Comparison of ENCODE assay signal across 10 cellular contexts in genomic region chr1:85607126-85607912, GRCh38. TPM values are rescaled to one million over a fixed set of nuclear protein-coding genes. Genes with fewer than 3 reads are reported as not detected.
DNase-seq lines count a peak whose midpoint lies in the region; ATAC-seq and TF ChIP-seq lines count a peak whose summit lies in the region.
"Had no signal": no experiment of that assay in that cellular context is flagged by ENCODE, and none has a peak within 500 bp of the region (broad histone marks: within the 10 kb centered on the region; RNA-seq: fewer than 3 reads in every experiment).

No MANE protein-coding gene starts in this region.

- TF ChIP-seq EP300 in stomach (IDR thresholded peaks at IDR 0.05), result no peak

- DNase-seq in WTC11 (ENCODE audit: low spot score) (peak; percentile 90), hepatocyte (ENCODE audit: low spot score) (peak; percentile 81), smooth muscle cell (lab: John Stamatoyannopoulos, UW; ENCODE audit: unreplicated experiment) (no peak), NCI-H526 (lab: John Stamatoyannopoulos, UW) (no peak), stomach (no peak)
- no peak for DNase-seq in activated T-cell treated with anti-CD3 and anti-CD28 coated beads, Interleukin-2, amount 50 U/mL, for 48 hours
- DNase-seq: activated CD8-positive, alpha-beta memory T cell treated with anti-CD3 and anti-CD28 coated beads for 24 hours; stimulated activated CD4-positive, alpha-beta T cell treated with anti-CD3 and anti-CD28 coated beads, Interleukin-2, amount 100 ng/mL, for 48 hours had no signal

- H3K27ac ChIP-seq in HEK293 (ENCODE audit: extremely low read depth, low read depth, low read length), result no peak overlapping the region
- H3K27ac ChIP-seq in hepatocyte, result peak overlapping the region; percentile 93
- H3K27ac ChIP-seq in smooth muscle cell (ENCODE audit: low read depth), result peak overlapping the region; percentile 82
- H3K27ac ChIP-seq in stomach, result no peak overlapping the region

- TF ChIP-seq CTCF in HEK293 (tag by site-specific recombination; IDR thresholded peaks at IDR 0.05), result no peak
- no peak for TF ChIP-seq CTCF in WTC11 (IDR thresholded peaks at IDR 0.05)
- TF ChIP-seq CTCF in hepatocyte (IDR thresholded peaks at IDR 0.05; ENCODE audit: poor library complexity), result no peak
- no peak for TF ChIP-seq CTCF in smooth muscle cell (IDR thresholded peaks at IDR 0.05; ENCODE audit: borderline replicate concordance, insufficient read depth, poor library complexity, severe bottlenecking)
- TF ChIP-seq CTCF in stomach (IDR thresholded peaks at IDR 0.05), result no peak

- no peaks in the 10 kb centered on the region for H4K20me1 ChIP-seq in hepatocyte (ENCODE audit: insufficient read depth, poor library complexity, severe bottlenecking)
- no peaks in the 10 kb centered on the region for H4K20me1 ChIP-seq in smooth muscle cell (ENCODE audit: low read depth)

- H3K4me1 ChIP-seq in HEK293 (ENCODE audit: control insufficient read depth, insufficient read depth, low read length) (no peaks in the 10 kb centered on the region), hepatocyte (ENCODE audit: insufficient read depth) (peaks cover 35% of the 10 kb centered on the region), smooth muscle cell (ENCODE audit: low read depth) (peaks cover 22% of the 10 kb centered on the region), stomach (peaks cover 0 to 14% (median 10%) of the 10 kb centered on the region in 4 donors)

- H3K9me3 ChIP-seq in HEK293 (ENCODE audit: control insufficient read depth, insufficient read depth, low read depth, low read length) (no peaks in the 10 kb centered on the region), hepatocyte (ENCODE audit: low read depth) (no peaks in the 10 kb centered on the region), smooth muscle cell (replicated peaks; ENCODE audit: low read depth) (no peaks in the 10 kb centered on the region), stomach (no peaks in the 10 kb centered on the region)

- ATAC-seq in WTC11 (peak; percentile 91), HG03196 (IDR thresholded peaks at IDR 0.05; ENCODE audit: unreplicated experiment) (no peak)

- intact Hi-C loops in stomach (cut with DNase I; ENCODE audit: low total_unique reads), result no loop called here

- CTCF ChIA-PET in HEK293 (lab: Yijun Ruan, JAX), result interaction anchor here (0.6 to 5.4 kb wide), 7 partner anchors 19 to 299 kb away, joined by 3 to 39 read pairs (median 4); partner anchors contain the start of gene CCN1
- CTCF ChIA-PET in WTC11 (lab: Charles Lee), result interaction anchor here (0.8 to 2.2 kb wide), 8 partner anchors 19 to 352 kb away, joined by 3 to 8 read pairs (median 4); partner anchors contain the start of gene CCN1

- H3K4me2 ChIP-seq in hepatocyte, result no peak overlapping the region
- peak overlapping the region; percentile 62 for H3K4me2 ChIP-seq in smooth muscle cell

- H3K79me2 ChIP-seq in hepatocyte, result no peaks in the 10 kb centered on the region
- H3K79me2 ChIP-seq in smooth muscle cell (ENCODE audit: low read depth), result no peaks in the 10 kb centered on the region

- no peak overlapping the region for H3K4me3 ChIP-seq in HEK293 (ENCODE audit: low read depth, low read length)
- no peak overlapping the region for H3K4me3 ChIP-seq in hepatocyte
- H3K4me3 ChIP-seq in smooth muscle cell, result no peak overlapping the region
- no peak overlapping the region for H3K4me3 ChIP-seq in stomach

- POLR2A ChIA-PET in HEK293 (lab: Yijun Ruan, JAX), result interaction anchor here (0.6 to 8.1 kb wide), 9 partner anchors 8 to 348 kb away, joined by 3 to 120 read pairs (median 3); partner anchors contain the start of genes C1orf52, CCN1 and ZNHIT6
- POLR2A ChIA-PET in WTC11 (lab: Charles Lee), result interaction anchor here (0.7 to 4.3 kb wide), 2 partner anchors 25 to 397 kb away, joined by 4 to 67 read pairs; partner anchors contain the start of gene CCN1

- peak overlapping the region; percentile 97 for H3K27ac Mint-ChIP-seq in WTC11

- H3K27me3 ChIP-seq in hepatocyte, result no peaks in the 10 kb centered on the region
- no peaks in the 10 kb centered on the region for H3K27me3 ChIP-seq in smooth muscle cell (ENCODE audit: low read depth)
- no peaks in the 10 kb centered on the region for H3K27me3 ChIP-seq in stomach

- 52% methylated on average over 10 of the region's 10 CpGs for WGBS in hepatocyte (ENCODE audit: low lambda C conversion rate, missing lambda C conversion rate)
- 21% methylated on average over 10 of the region's 10 CpGs for WGBS in smooth muscle cell (ENCODE audit: low lambda C conversion rate)
- 69 to 87% (median 80%) methylated on average over 10 of the region's 10 CpGs for WGBS in stomach, 5 donors

- H3K4me3 Mint-ChIP-seq in WTC11, result no peak overlapping the region

- no peaks in the 10 kb centered on the region for H3K36me3 ChIP-seq in HEK293 (ENCODE audit: control insufficient read depth in 2 of 2, insufficient read depth in 1 of 2, low read length in 2 of 2)
- no peaks in the 10 kb centered on the region for H3K36me3 ChIP-seq in hepatocyte (replicated peaks; ENCODE audit: insufficient read depth, low read depth)
- H3K36me3 ChIP-seq in smooth muscle cell (ENCODE audit: low read depth), result no peaks in the 10 kb centered on the region
- no peaks in the 10 kb centered on the region for H3K36me3 ChIP-seq in stomach

- H3F3A ChIP-seq in smooth muscle cell (ENCODE audit: low read depth), result peaks cover 9% of the 10 kb centered on the region

- no peaks in the 10 kb centered on the region for H3K9me3 Mint-ChIP-seq in WTC11

- H3K36me3 Mint-ChIP-seq in WTC11, result no peaks in the 10 kb centered on the region

- no peak for TF ChIP-seq POLR2A in stomach (IDR thresholded peaks at IDR 0.05)

- H3K27me3 Mint-ChIP-seq in WTC11 (ENCODE audit: low read depth), result no peaks in the 10 kb centered on the region

- peak overlapping the region; percentile 11 for H3K9ac ChIP-seq in smooth muscle cell (ENCODE audit: low read depth)

- peaks cover 41% of the 10 kb centered on the region for H3K4me1 Mint-ChIP-seq in WTC11

- H2AFZ ChIP-seq in hepatocyte, result no peak overlapping the region
- H2AFZ ChIP-seq in smooth muscle cell (ENCODE audit: low read depth), result no peak overlapping the region

- H3K9me2 ChIP-seq in hepatocyte (replicated peaks; ENCODE audit: insufficient read depth), result no peaks in the 10 kb centered on the region

TF ChIP-seq in HEK293, 187 proteins besides CTCF, POLR2A, EP300 and RAD21 (continues in another document):
- TF ChIP-seq SP7 (tag by site-specific recombination; IDR thresholded peaks at IDR 0.05) (peak; percentile 66), ZNF514 (tag by site-specific recombination; IDR thresholded peaks at IDR 0.05) (no peak), ZBTB10 (tag by site-specific recombination; IDR thresholded peaks at IDR 0.05) (no peak), ZNF221 (tag by site-specific recombination; IDR thresholded peaks at IDR 0.05; ENCODE audit: borderline replicate concordance) (no peak), ZBTB17 (tag by site-specific recombination; IDR thresholded peaks at IDR 0.05) (peak; percentile 22; the same call in 1 of the 2 replicates)

TF ChIP-seq in WTC11, 78 proteins besides CTCF, POLR2A, EP300 and RAD21 (continues in another document):
- no peak for TF ChIP-seq ZNF671 (CRISPR knock-in tag; IDR thresholded peaks at IDR 0.05)
- peak; percentile 52; the same call in 1 of the 2 replicates for TF ChIP-seq NFE2L1 (CRISPR knock-in tag; IDR thresholded peaks at IDR 0.05)
- no peak for TF ChIP-seq ZNF219 (CRISPR knock-in tag; IDR thresholded peaks at IDR 0.05; ENCODE audit: borderline replicate concordance)
- TF ChIP-seq SMAD3 (CRISPR knock-in tag; IDR thresholded peaks at IDR 0.05; ENCODE audit: borderline replicate concordance), result no peak
- TF ChIP-seq ATF2 (CRISPR knock-in tag; IDR thresholded peaks at IDR 0.05; ENCODE audit: borderline replicate concordance, low read depth), result no peak
- peak; percentile 69; the same call in 1 of the 2 replicates for TF ChIP-seq SP1 (CRISPR knock-in tag; conservative IDR thresholded peaks at IDR 0.05)
- TF ChIP-seq AR (CRISPR knock-in tag; IDR thresholded peaks at IDR 0.05), result no peak

RNA-seq across cellular contexts. Expression of gene CCN1, which starts 26.8 kb away (rescaled TPM):
- total RNA-seq in WTC11 (2021) (64.1 to 91.0 TPM (median 89.9 TPM) in 3 replicates), hepatocyte (58.6 and 84.1 TPM in 2 replicates), smooth muscle cell (440 and 450 TPM in 2 replicates), stomach (100 to 1,000 TPM in 1 of 5 donors, 10 to 100 TPM in 4; 17.0 to 123 (median 70.1) TPM)
- polyA plus RNA-seq in hepatocyte (364 and 380 TPM in 2 replicates), smooth muscle cell (1,412 and 1,766 TPM in 2 replicates), stomach (10 to 100 TPM; 15.9 to 30.4 (median 22.7) TPM)

Comparison
In these comparisons a context has a peak if more than half of its experiments do, and no peak if none do; other contexts are left out.
1. H3K27ac ChIP-seq: peak in hepatocyte (single experiment) and smooth muscle cell (single experiment); none in HEK293 (single experiment) and stomach (0 of 5).
2. DNase-seq: peak in WTC11 (single experiment) and hepatocyte (single experiment); none in smooth muscle cell (single experiment), NCI-H526 (0 of 2), stomach (single experiment) and activated T-cell treated with anti-CD3 and anti-CD28 coated beads, Interleukin-2, amount 50 U/mL, for 48 hours (0 of 2).
3. Of the 8 proteins assayed by ChIP-seq in both HEK293 and WTC11: peak only in HEK293: ZBTB21; only in WTC11: ZNF423 and ZSCAN18; in both: none; in neither: 5.